Comparison of ENCODE assay signal across 12 cellular contexts in genomic region chr15:99440551-99441426, GRCh38.
DNase-seq lines count a peak whose midpoint lies in the region; ATAC-seq and TF ChIP-seq lines count a peak whose summit lies in the region.
"Had no signal": no experiment of that assay in that cellular context is flagged by ENCODE, and none has a peak within 500 bp of the region (broad histone marks: within the 10 kb centered on the region; RNA-seq: fewer than 3 reads in every experiment).

No MANE protein-coding gene starts in this region.

- H2AFZ ChIP-seq in GM23338: no peak overlapping the region

- H3K4me1 ChIP-seq in testis (peaks cover 8% of the 10 kb centered on the region), GM23338 (ENCODE audit: insufficient read depth) (0 out of 2 replicates have a peak, but pooled peaks cover 10% of the 10 kb centered on the region)
- H3K4me1 ChIP-seq: right lobe of liver had no signal

- H3F3A ChIP-seq in GM23338 (replicated peaks; ENCODE audit: low read depth): no peaks in the 10 kb centered on the region

- intact Hi-C loops in testis (cut with DNase I; ENCODE audit: low total_unique reads): no loop called here

- H3K36me3 Mint-ChIP-seq in GM23338 (ENCODE audit: low read depth): no peaks in the 10 kb centered on the region; the same call in 2 of the 3 replicates

- H3K9me2 ChIP-seq in GM23338 (ENCODE audit: insufficient read depth): no peaks in the 10 kb centered on the region

- no peak overlapping the region for H3K4me2 ChIP-seq in GM23338

- peaks cover 12% of the 10 kb centered on the region for H3K27me3 Mint-ChIP-seq in GM23338 (ENCODE audit: insufficient read depth, low read depth, poor library complexity)

- TF ChIP-seq CTCF in testis (IDR thresholded peaks at IDR 0.05) (no peak), GM23338 (conservative IDR thresholded peaks at IDR 0.05; ENCODE audit: low read depth in 2 of 2) (no peak)

- H3K4me3 Mint-ChIP-seq in GM23338: no peak overlapping the region
- H3K4me3 Mint-ChIP-seq: HFFc6 had no signal

- WGBS in testis, 2 donors: 86 to 87% methylated on average over 19 to 20 of the region's 20 CpGs

- TF ChIP-seq POLR2A in testis (IDR thresholded peaks at IDR 0.05): no peak

- H3K4me1 Mint-ChIP-seq in GM23338: peaks cover 20% of the 10 kb centered on the region

- no peak overlapping the region for H3K4me3 ChIP-seq in testis
- H3K4me3 ChIP-seq in GM23338: no peak overlapping the region
- H3K4me3 ChIP-seq: right lobe of liver had no signal

- H3K36me3 ChIP-seq in testis (ENCODE audit: low read depth, missing control alignments) (no peaks in the 10 kb centered on the region), GM23338 (ENCODE audit: insufficient read depth) (no peaks in the 10 kb centered on the region)
- H3K36me3 ChIP-seq: right lobe of liver had no signal

- H3K27me3 ChIP-seq in testis: no peaks in the 10 kb centered on the region
- H3K27me3 ChIP-seq in GM23338 (ENCODE audit: insufficient read depth): no peaks in the 10 kb centered on the region
- H3K27me3 ChIP-seq: right lobe of liver had no signal

- H3K9me3 ChIP-seq in testis: no peaks in the 10 kb centered on the region
- H3K9me3 ChIP-seq: right lobe of liver had no signal

- H3K9me3 Mint-ChIP-seq in GM23338: no peaks in the 10 kb centered on the region
- H3K9me3 Mint-ChIP-seq: HFFc6 had no signal

- no peak overlapping the region for H3K27ac Mint-ChIP-seq in GM23338
- H3K27ac Mint-ChIP-seq: HFFc6 had no signal

- ATAC-seq in GM23338: no peak
- ATAC-seq in GM21360 (IDR thresholded peaks at IDR 0.05; ENCODE audit: unreplicated experiment): no peak
- ATAC-seq: right lobe of liver had no signal

- H3K27ac ChIP-seq in testis: no peak overlapping the region
- no peak overlapping the region for H3K27ac ChIP-seq in GM23338 (ENCODE audit: low read depth)
- H3K27ac ChIP-seq: right lobe of liver had no signal

- no peaks in the 10 kb centered on the region for H4K20me1 ChIP-seq in GM23338 (replicated peaks; ENCODE audit: insufficient read depth)

- peak; percentile 55 for DNase-seq in activated CD8-positive, alpha-beta memory T cell treated with anti-CD3 and anti-CD28 coated beads for 24 hours
- no peak for DNase-seq in activated CD8-positive, alpha-beta memory T cell treated with anti-CD3 and anti-CD28 coated beads, Interleukin-2, amount 50 U/mL, for 48 hours
- DNase-seq in NCI-H526 (lab: John Stamatoyannopoulos, UW): peak; percentile 55 to 75
- DNase-seq in kidney tubule cell (ENCODE audit: low spot score): peak; percentile 81
- DNase-seq in testis: peak; percentile 14
- DNase-seq in globus pallidus (ENCODE audit: low spot score): no peak
- no peak for DNase-seq in GM23338 (ENCODE audit: low spot score)
- DNase-seq: AML-193, foreskin fibroblast, HFFc6, right lobe of liver had no signal

- H3K79me2 ChIP-seq in GM23338 (replicated peaks; ENCODE audit: insufficient read depth): no peaks in the 10 kb centered on the region

TF ChIP-seq in GM23338, 12 proteins besides CTCF, POLR2A, EP300 and RAD21 (continues in another document):
- no peak for TF ChIP-seq JUNB (IDR thresholded peaks at IDR 0.05; ENCODE audit: unreplicated experiment)
- TF ChIP-seq ZNF331 (CRISPR knock-in tag; IDR thresholded peaks at IDR 0.05; ENCODE audit: low read depth): no peak
- TF ChIP-seq EZH2 (IDR thresholded peaks at IDR 0.05; ENCODE audit: low read depth, unreplicated experiment): no peak
- no peak for TF ChIP-seq ZNF462 (CRISPR knock-in tag; IDR thresholded peaks at IDR 0.05)
- no peak for TF ChIP-seq ETS1 (IDR thresholded peaks at IDR 0.05)
- no peak for TF ChIP-seq ZNF114 (CRISPR knock-in tag; IDR thresholded peaks at IDR 0.05)
- TF ChIP-seq CREB1 (CRISPR knock-in tag; IDR thresholded peaks at IDR 0.05; ENCODE audit: low read depth): no peak
- no peak for TF ChIP-seq STAT1 (IDR thresholded peaks at IDR 0.05; ENCODE audit: unreplicated experiment)

Comparison
In these comparisons a context has a peak if more than half of its experiments do, and no peak if none do; other contexts are left out.
1. DNase-seq: peak in activated CD8-positive, alpha-beta memory T cell treated with anti-CD3 and anti-CD28 coated beads for 24 hours (single experiment), NCI-H526 (2 of 2), kidney tubule cell (single experiment) and testis (single experiment); none in activated CD8-positive, alpha-beta memory T cell treated with anti-CD3 and anti-CD28 coated beads, Interleukin-2, amount 50 U/mL, for 48 hours (single experiment), globus pallidus (single experiment) and GM23338 (single experiment).